8 cellular contexts compared by ENCODE assay signal in genomic region chr15:42494998-42495360, GRCh38. TPM values are rescaled to one million over a fixed set of nuclear protein-coding genes. Genes with fewer than 3 reads are reported as not detected.
A peak's percentile ranks its signal among the peaks of the same experiment; 100 is the strongest.
DNase-seq lines count a peak whose midpoint lies in the region; ATAC-seq and TF ChIP-seq lines count a peak whose summit lies in the region.

No MANE protein-coding gene starts in this region.

- H3K9me3 Mint-ChIP-seq in activated CD4-positive, alpha-beta T cell treated with anti-CD3 and anti-CD28 coated beads, Interleukin-2, amount 10 ng/mL, durations not matched to agents 24 days and 14 days: no peaks in the 10 kb centered on the region
- no peaks in the 10 kb centered on the region for H3K9me3 Mint-ChIP-seq in stimulated activated naive B cell treated with anti-CD40 and anti-IgM and Interleukin-4, amounts not matched to agents 10 μg/mL and 1 μg/mL and 100 μg/mL, for 72 hours

- peaks cover 10% of the 10 kb centered on the region; the same call in 1 of the 2 replicates for H3K36me3 ChIP-seq in RWPE2 (ENCODE audit: low read depth)

- no peaks in the 10 kb centered on the region for H3K27me3 Mint-ChIP-seq in activated CD4-positive, alpha-beta T cell treated with anti-CD3 and anti-CD28 coated beads, Interleukin-2, amount 10 ng/mL, durations not matched to agents 24 days and 14 days
- H3K27me3 Mint-ChIP-seq in stimulated activated naive B cell treated with anti-CD40 and anti-IgM and Interleukin-4, amounts not matched to agents 10 μg/mL and 1 μg/mL and 100 μg/mL, for 72 hours: no peaks in the 10 kb centered on the region

- H3K36me3 Mint-ChIP-seq in activated CD4-positive, alpha-beta T cell treated with anti-CD3 and anti-CD28 coated beads, Interleukin-2, amount 10 ng/mL, durations not matched to agents 24 days and 14 days (ENCODE audit: low read depth): peaks cover 6% of the 10 kb centered on the region
- H3K36me3 Mint-ChIP-seq in stimulated activated naive B cell treated with anti-CD40 and anti-IgM and Interleukin-4, amounts not matched to agents 10 μg/mL and 1 μg/mL and 100 μg/mL, for 72 hours: peaks cover 17 to 19% of the 10 kb centered on the region in 2 donors

- H3K9me3 ChIP-seq in RWPE2 (ENCODE audit: severe bottlenecking): no peaks in the 10 kb centered on the region

- H3K27me3 ChIP-seq in RWPE2 (ENCODE audit: insufficient read depth, poor library complexity, severe bottlenecking): no peaks in the 10 kb centered on the region

- H3K27ac ChIP-seq in RWPE2 (ENCODE audit: poor library complexity, severe bottlenecking): peak overlapping the region; percentile 88
- peak overlapping the region; percentile 99 for H3K27ac ChIP-seq in cingulate gyrus (ENCODE audit: low read depth, low read length)

- H3K27ac Mint-ChIP-seq in activated CD4-positive, alpha-beta T cell treated with anti-CD3 and anti-CD28 coated beads, Interleukin-2, amount 10 ng/mL, durations not matched to agents 24 days and 14 days: peak overlapping the region; percentile 95
- H3K27ac Mint-ChIP-seq in stimulated activated naive B cell treated with anti-CD40 and anti-IgM and Interleukin-4, amounts not matched to agents 10 μg/mL and 1 μg/mL and 100 μg/mL, for 72 hours: peak overlapping the region; percentile 95

- H3K4me3 Mint-ChIP-seq in activated CD4-positive, alpha-beta T cell treated with anti-CD3 and anti-CD28 coated beads, Interleukin-2, amount 10 ng/mL, durations not matched to agents 24 days and 14 days: peak overlapping the region; percentile 97
- peak overlapping the region; percentile 93 to 96 for H3K4me3 Mint-ChIP-seq in stimulated activated naive B cell treated with anti-CD40 and anti-IgM and Interleukin-4, amounts not matched to agents 10 μg/mL and 1 μg/mL and 100 μg/mL, for 72 hours

- H3K4me1 Mint-ChIP-seq in activated CD4-positive, alpha-beta T cell treated with anti-CD3 and anti-CD28 coated beads, Interleukin-2, amount 10 ng/mL, durations not matched to agents 24 days and 14 days: peaks cover 59% of the 10 kb centered on the region
- H3K4me1 Mint-ChIP-seq in stimulated activated naive B cell treated with anti-CD40 and anti-IgM and Interleukin-4, amounts not matched to agents 10 μg/mL and 1 μg/mL and 100 μg/mL, for 72 hours: peaks cover 37 to 70% of the 10 kb centered on the region in 2 donors

- ATAC-seq in RWPE2 (ENCODE audit: low read depth) (peak; percentile 23), left colon (peak; percentile 47), HG03159 (IDR thresholded peaks at IDR 0.05; ENCODE audit: unreplicated experiment) (no peak)
- ATAC-seq in stimulated activated naive B cell treated with anti-CD40 and anti-IgM and Interleukin-4, amounts not matched to agents 10 μg/mL and 1 μg/mL and 100 μg/mL, for 72 hours (replicated peaks): peak; percentile 17 to 21

- H3K4me3 ChIP-seq in RWPE2 (ENCODE audit: severe bottlenecking): peak overlapping the region; percentile 46

- H3K4me1 ChIP-seq in RWPE2 (ENCODE audit: insufficient read depth, poor library complexity, severe bottlenecking): peaks cover 27% of the 10 kb centered on the region

- TF ChIP-seq CTCF in RWPE2 (IDR thresholded peaks at IDR 0.05; ENCODE audit: poor library complexity, severe bottlenecking): no peak

- peak; percentile 75 for DNase-seq in activated CD4-positive, alpha-beta T cell treated with anti-CD3 and anti-CD28 coated beads, Interleukin-2, amount 10 ng/mL, durations not matched to agents 24 days and 14 days
- DNase-seq in activated CD4-positive, alpha-beta T cell treated with anti-CD3 and anti-CD28 coated beads, Interleukin-2, amount 50 U/mL, for 48 hours: no peak
- DNase-seq in RWPE2 (ENCODE audit: low spot score) (no peak), left colon (peak; percentile 45 to 64), GOT3 (lab: John Stamatoyannopoulos, UW) (no peak)
- no peak for DNase-seq in stimulated activated naive B cell treated with anti-CD40 and anti-IgM and Interleukin-4, amounts not matched to agents 10 μg/mL and 1 μg/mL and 100 μg/mL, for 72 hours

- intact Hi-C loops in activated CD4-positive, alpha-beta T cell treated with anti-CD3 and anti-CD28 coated beads, Interleukin-2, amount 10 ng/mL, durations not matched to agents 24 days and 14 days (cut with micrococcal nuclease): loop anchor here (10.0 kb wide), 2 partner anchors 290 to 430 kb away; partner anchors contain the start of genes TTBK2 and VPS39
- intact Hi-C loops in left colon (cut with DNase I, micrococcal nuclease): no loop called here

RNA-seq across cellular contexts. Expression of gene SNAP23, which starts 0.5 kb away (rescaled TPM):
- 74.0 and 84.5 TPM in 2 replicates for total RNA-seq in activated CD4-positive, alpha-beta T cell treated with anti-CD3 and anti-CD28 coated beads, Interleukin-2, amount 10 ng/mL, durations not matched to agents 24 days and 14 days
- total RNA-seq in left colon: 10 to 100 TPM; 62.4 to 97.3 TPM

RNA-seq across cellular contexts. Expression of gene ZNF106, which starts 4.0 kb away (rescaled TPM):
- total RNA-seq in activated CD4-positive, alpha-beta T cell treated with anti-CD3 and anti-CD28 coated beads, Interleukin-2, amount 10 ng/mL, durations not matched to agents 24 days and 14 days: 62.1 and 66.3 TPM in 2 replicates
- 10 to 100 TPM; 32.8 to 48.6 TPM for total RNA-seq in left colon

RNA-seq across cellular contexts. Expression of gene LRRC57, which starts 53.6 kb away (rescaled TPM):
- total RNA-seq in activated CD4-positive, alpha-beta T cell treated with anti-CD3 and anti-CD28 coated beads, Interleukin-2, amount 10 ng/mL, durations not matched to agents 24 days and 14 days: 19.0 and 21.1 TPM in 2 replicates
- 10 to 100 TPM; 27.4 to 32.2 TPM for total RNA-seq in left colon

RNA-seq across cellular contexts. Expression of gene HAUS2, which starts 53.7 kb away (rescaled TPM):
- 41.1 and 48.0 TPM in 2 replicates for total RNA-seq in activated CD4-positive, alpha-beta T cell treated with anti-CD3 and anti-CD28 coated beads, Interleukin-2, amount 10 ng/mL, durations not matched to agents 24 days and 14 days
- total RNA-seq in left colon: 10 to 100 TPM; 10.5 to 13.2 TPM

Comparison
In these comparisons a context has a peak if more than half of its experiments do, and no peak if none do; other contexts are left out.
1. DNase-seq: peak in activated CD4-positive, alpha-beta T cell treated with anti-CD3 and anti-CD28 coated beads, Interleukin-2, amount 10 ng/mL, durations not matched to agents 24 days and 14 days (single experiment) and left colon (2 of 2); none in activated CD4-positive, alpha-beta T cell treated with anti-CD3 and anti-CD28 coated beads, Interleukin-2, amount 50 U/mL, for 48 hours (0 of 2), RWPE2 (single experiment), stimulated activated naive B cell treated with anti-CD40 and anti-IgM and Interleukin-4, amounts not matched to agents 10 μg/mL and 1 μg/mL and 100 μg/mL, for 72 hours (single experiment) and GOT3 (single experiment).